In the genomic region with DNA sequence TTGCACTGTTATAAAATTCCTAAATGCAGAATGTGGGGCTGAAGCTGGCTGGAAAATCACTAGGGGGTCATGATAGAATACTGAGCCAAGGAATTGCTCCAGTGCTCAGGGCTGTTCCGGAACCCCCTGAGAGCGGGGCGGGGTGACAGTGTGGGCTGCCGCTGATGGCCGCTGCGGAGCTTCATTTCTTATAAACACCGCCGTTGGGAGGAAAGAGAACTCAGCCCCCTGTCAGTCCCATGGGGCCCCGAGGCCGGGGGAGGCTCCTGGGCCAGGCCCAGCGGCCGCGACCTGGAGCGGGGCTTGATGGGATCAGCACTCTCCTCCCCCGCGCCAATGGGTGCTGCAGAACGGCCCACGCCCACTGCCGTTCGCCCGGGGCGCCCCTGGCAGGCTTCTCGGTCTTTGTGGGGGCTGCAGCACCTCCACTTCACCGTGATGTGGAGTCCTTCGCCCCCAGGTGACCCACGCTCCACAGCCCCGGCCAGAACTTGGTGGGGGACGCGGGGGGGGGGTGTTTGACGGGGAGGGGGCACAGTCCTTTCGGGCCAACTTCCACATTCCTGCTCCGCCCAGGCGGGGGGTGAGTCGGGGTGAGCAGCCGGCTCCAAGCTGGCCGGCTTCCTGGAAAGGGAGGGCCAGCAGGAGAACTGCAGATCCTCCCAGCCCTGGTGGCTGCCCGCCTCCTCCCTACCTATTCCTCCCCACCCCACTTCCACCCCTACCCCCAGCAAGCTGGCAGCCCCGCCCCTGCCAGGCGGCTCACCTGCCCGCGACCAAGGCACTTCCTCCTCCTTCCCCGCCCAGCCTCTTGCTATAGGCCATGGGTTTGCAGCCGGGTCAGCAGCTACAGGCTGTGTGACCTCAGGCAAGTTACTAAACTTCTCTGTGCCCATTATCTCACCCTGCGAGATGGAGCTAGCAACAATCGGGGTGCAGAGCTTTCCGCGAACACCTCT, we compare ENCODE assay signal across 1 cellular context.
TF ChIP-seq lines count a peak whose summit lies in the region.

No MANE protein-coding gene starts in this region.

TF ChIP-seq in K562, 482 proteins besides CTCF, POLR2A, EP300 and RAD21 (continued from another document and continues in another):
- TF ChIP-seq, protein P1, sequence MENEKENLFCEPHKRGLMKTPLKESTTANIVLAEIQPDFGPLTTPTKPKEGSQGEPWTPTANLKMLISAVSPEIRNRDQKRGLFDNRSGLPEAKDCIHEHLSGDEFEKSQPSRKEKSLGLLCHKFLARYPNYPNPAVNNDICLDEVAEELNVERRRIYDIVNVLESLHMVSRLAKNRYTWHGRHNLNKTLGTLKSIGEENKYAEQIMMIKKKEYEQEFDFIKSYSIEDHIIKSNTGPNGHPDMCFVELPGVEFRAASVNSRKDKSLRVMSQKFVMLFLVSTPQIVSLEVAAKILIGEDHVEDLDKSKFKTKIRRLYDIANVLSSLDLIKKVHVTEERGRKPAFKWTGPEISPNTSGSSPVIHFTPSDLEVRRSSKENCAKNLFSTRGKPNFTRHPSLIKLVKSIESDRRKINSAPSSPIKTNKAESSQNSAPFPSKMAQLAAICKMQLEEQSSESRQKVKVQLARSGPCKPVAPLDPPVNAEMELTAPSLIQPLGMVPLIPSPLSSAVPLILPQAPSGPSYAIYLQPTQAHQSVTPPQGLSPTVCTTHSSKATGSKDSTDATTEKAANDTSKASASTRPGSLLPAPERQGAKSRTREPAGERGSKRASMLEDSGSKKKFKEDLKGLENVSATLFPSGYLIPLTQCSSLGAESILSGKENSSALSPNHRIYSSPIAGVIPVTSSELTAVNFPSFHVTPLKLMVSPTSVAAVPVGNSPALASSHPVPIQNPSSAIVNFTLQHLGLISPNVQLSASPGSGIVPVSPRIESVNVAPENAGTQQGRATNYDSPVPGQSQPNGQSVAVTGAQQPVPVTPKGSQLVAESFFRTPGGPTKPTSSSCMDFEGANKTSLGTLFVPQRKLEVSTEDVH (IDR thresholded peaks at IDR 0.05; ENCODE audit: low read depth, partially characterized antibody), result peak; percentile 12
- TF ChIP-seq FOXJ3 (CRISPR knock-in tag; IDR thresholded peaks at IDR 0.05) (no peak), TAF15 (IDR thresholded peaks at IDR 0.05; ENCODE audit: low read depth, low read length) (no peak), KAT8 (IDR thresholded peaks at IDR 0.05; ENCODE audit: low read depth) (no peak), SRF (CRISPR knock-in tag; IDR thresholded peaks at IDR 0.05) (peak in 1 of 2 experiments; percentile 51; a peak in 2 of 4 replicates), CREM (IDR thresholded peaks at IDR 0.05; ENCODE audit: low read depth) (peak; percentile 44; the same call in 1 of the 2 replicates), BCL6 (CRISPR knock-in tag; IDR thresholded peaks at IDR 0.05) (no peak), WHSC1 (IDR thresholded peaks at IDR 0.05; ENCODE audit: low read length) (no peak), ZBTB17 (CRISPR knock-in tag; IDR thresholded peaks at IDR 0.05) (peak; percentile 65; the same call in 1 of the 2 replicates), BRCA1 (IDR thresholded peaks at IDR 0.05) (no peak), BRCA1 (CRISPR knock-in tag; IDR thresholded peaks at IDR 0.05) (no peak), GABPA (tag; conservative IDR thresholded peaks at IDR 0.05; ENCODE audit: low read depth) (peak; percentile 81), SMAD2 (IDR thresholded peaks at IDR 0.05; ENCODE audit: low read depth, low read length) (no peak), ZNF75A (CRISPR knock-in tag; IDR thresholded peaks at IDR 0.05) (0 out of 2 replicates have a peak, but pooled peaks have one; percentile 17), CEBPB (tag; IDR thresholded peaks at IDR 0.05) (no peak), ZNF408 (CRISPR knock-in tag; IDR thresholded peaks at IDR 0.05; ENCODE audit: low read depth) (no peak), TARDBP (IDR thresholded peaks at IDR 0.05) (0 out of 2 replicates have a peak, but pooled peaks have one; percentile 34), NRF1 (conservative IDR thresholded peaks at IDR 0.05 in 1 of 2, IDR thresholded peaks at IDR 0.05 in 1 of 2) (peak; percentile 51 to 54), MTA3 (IDR thresholded peaks at IDR 0.05; ENCODE audit: borderline replicate concordance) (peak; percentile 84), U2AF2 (optimal IDR thresholded peaks at IDR 0.05; ENCODE audit: low read depth, low read length) (no peak), ARID2 (IDR thresholded peaks at IDR 0.05) (no peak), ZNF197 (CRISPR knock-in tag; IDR thresholded peaks at IDR 0.05; ENCODE audit: low read depth) (peak; percentile 76; the same call in 1 of the 2 replicates), PHF8 (IDR thresholded peaks at IDR 0.05; ENCODE audit: borderline replicate concordance, low read length) (peak; percentile 41; the same call in 1 of the 2 replicates), CCNT2 (IDR thresholded peaks at IDR 0.05; ENCODE audit: borderline replicate concordance, extremely low read depth, insufficient read length, low read depth, low read length) (peak; percentile 96), NR1H2 (CRISPR knock-in tag; IDR thresholded peaks at IDR 0.05) (no peak), NFE2 (IDR thresholded peaks at IDR 0.05; ENCODE audit: low read depth) (peak; percentile 83), CHD4 (IDR thresholded peaks at IDR 0.05; ENCODE audit: insufficient read depth, insufficient replicate concordance, low read depth, low read length, poor library complexity, severe bottlenecking) (no peak)
- TF ChIP-seq, protein P2, sequence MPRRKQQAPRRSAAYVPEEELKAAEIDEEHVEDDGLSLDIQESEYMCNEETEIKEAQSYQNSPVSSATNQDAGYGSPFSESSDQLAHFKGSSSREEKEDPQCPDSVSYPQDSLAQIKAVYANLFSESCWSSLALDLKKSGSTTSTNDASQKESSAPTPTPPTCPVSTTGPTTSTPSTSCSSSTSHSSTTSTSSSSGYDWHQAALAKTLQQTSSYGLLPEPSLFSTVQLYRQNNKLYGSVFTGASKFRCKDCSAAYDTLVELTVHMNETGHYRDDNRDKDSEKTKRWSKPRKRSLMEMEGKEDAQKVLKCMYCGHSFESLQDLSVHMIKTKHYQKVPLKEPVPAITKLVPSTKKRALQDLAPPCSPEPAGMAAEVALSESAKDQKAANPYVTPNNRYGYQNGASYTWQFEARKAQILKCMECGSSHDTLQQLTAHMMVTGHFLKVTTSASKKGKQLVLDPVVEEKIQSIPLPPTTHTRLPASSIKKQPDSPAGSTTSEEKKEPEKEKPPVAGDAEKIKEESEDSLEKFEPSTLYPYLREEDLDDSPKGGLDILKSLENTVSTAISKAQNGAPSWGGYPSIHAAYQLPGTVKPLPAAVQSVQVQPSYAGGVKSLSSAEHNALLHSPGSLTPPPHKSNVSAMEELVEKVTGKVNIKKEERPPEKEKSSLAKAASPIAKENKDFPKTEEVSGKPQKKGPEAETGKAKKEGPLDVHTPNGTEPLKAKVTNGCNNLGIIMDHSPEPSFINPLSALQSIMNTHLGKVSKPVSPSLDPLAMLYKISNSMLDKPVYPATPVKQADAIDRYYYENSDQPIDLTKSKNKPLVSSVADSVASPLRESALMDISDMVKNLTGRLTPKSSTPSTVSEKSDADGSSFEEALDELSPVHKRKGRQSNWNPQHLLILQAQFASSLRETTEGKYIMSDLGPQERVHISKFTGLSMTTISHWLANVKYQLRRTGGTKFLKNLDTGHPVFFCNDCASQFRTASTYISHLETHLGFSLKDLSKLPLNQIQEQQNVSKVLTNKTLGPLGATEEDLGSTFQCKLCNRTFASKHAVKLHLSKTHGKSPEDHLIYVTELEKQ (CRISPR knock-in tag; IDR thresholded peaks at IDR 0.05), result no peak
- TF ChIP-seq, protein P3, sequence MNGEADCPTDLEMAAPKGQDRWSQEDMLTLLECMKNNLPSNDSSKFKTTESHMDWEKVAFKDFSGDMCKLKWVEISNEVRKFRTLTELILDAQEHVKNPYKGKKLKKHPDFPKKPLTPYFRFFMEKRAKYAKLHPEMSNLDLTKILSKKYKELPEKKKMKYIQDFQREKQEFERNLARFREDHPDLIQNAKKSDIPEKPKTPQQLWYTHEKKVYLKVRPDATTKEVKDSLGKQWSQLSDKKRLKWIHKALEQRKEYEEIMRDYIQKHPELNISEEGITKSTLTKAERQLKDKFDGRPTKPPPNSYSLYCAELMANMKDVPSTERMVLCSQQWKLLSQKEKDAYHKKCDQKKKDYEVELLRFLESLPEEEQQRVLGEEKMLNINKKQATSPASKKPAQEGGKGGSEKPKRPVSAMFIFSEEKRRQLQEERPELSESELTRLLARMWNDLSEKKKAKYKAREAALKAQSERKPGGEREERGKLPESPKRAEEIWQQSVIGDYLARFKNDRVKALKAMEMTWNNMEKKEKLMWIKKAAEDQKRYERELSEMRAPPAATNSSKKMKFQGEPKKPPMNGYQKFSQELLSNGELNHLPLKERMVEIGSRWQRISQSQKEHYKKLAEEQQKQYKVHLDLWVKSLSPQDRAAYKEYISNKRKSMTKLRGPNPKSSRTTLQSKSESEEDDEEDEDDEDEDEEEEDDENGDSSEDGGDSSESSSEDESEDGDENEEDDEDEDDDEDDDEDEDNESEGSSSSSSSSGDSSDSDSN (IDR thresholded peaks at IDR 0.05; ENCODE audit: borderline replicate concordance in 1 of 2, low read depth in 2 of 2, low read length in 2 of 2), result peak; percentile 88 to 94; a peak in 3 of 4 replicates
- TF ChIP-seq, protein P4, sequence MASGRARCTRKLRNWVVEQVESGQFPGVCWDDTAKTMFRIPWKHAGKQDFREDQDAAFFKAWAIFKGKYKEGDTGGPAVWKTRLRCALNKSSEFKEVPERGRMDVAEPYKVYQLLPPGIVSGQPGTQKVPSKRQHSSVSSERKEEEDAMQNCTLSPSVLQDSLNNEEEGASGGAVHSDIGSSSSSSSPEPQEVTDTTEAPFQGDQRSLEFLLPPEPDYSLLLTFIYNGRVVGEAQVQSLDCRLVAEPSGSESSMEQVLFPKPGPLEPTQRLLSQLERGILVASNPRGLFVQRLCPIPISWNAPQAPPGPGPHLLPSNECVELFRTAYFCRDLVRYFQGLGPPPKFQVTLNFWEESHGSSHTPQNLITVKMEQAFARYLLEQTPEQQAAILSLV (tag; IDR thresholded peaks at IDR 0.05), result no peak
- TF ChIP-seq, protein P5, sequence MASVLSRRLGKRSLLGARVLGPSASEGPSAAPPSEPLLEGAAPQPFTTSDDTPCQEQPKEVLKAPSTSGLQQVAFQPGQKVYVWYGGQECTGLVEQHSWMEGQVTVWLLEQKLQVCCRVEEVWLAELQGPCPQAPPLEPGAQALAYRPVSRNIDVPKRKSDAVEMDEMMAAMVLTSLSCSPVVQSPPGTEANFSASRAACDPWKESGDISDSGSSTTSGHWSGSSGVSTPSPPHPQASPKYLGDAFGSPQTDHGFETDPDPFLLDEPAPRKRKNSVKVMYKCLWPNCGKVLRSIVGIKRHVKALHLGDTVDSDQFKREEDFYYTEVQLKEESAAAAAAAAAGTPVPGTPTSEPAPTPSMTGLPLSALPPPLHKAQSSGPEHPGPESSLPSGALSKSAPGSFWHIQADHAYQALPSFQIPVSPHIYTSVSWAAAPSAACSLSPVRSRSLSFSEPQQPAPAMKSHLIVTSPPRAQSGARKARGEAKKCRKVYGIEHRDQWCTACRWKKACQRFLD (CRISPR knock-in tag; IDR thresholded peaks at IDR 0.05), result peak; percentile 89
- TF ChIP-seq, protein P6, sequence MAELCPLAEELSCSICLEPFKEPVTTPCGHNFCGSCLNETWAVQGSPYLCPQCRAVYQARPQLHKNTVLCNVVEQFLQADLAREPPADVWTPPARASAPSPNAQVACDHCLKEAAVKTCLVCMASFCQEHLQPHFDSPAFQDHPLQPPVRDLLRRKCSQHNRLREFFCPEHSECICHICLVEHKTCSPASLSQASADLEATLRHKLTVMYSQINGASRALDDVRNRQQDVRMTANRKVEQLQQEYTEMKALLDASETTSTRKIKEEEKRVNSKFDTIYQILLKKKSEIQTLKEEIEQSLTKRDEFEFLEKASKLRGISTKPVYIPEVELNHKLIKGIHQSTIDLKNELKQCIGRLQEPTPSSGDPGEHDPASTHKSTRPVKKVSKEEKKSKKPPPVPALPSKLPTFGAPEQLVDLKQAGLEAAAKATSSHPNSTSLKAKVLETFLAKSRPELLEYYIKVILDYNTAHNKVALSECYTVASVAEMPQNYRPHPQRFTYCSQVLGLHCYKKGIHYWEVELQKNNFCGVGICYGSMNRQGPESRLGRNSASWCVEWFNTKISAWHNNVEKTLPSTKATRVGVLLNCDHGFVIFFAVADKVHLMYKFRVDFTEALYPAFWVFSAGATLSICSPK (IDR thresholded peaks at IDR 0.05; ENCODE audit: borderline replicate concordance), result no peak
- TF ChIP-seq, protein P7, sequence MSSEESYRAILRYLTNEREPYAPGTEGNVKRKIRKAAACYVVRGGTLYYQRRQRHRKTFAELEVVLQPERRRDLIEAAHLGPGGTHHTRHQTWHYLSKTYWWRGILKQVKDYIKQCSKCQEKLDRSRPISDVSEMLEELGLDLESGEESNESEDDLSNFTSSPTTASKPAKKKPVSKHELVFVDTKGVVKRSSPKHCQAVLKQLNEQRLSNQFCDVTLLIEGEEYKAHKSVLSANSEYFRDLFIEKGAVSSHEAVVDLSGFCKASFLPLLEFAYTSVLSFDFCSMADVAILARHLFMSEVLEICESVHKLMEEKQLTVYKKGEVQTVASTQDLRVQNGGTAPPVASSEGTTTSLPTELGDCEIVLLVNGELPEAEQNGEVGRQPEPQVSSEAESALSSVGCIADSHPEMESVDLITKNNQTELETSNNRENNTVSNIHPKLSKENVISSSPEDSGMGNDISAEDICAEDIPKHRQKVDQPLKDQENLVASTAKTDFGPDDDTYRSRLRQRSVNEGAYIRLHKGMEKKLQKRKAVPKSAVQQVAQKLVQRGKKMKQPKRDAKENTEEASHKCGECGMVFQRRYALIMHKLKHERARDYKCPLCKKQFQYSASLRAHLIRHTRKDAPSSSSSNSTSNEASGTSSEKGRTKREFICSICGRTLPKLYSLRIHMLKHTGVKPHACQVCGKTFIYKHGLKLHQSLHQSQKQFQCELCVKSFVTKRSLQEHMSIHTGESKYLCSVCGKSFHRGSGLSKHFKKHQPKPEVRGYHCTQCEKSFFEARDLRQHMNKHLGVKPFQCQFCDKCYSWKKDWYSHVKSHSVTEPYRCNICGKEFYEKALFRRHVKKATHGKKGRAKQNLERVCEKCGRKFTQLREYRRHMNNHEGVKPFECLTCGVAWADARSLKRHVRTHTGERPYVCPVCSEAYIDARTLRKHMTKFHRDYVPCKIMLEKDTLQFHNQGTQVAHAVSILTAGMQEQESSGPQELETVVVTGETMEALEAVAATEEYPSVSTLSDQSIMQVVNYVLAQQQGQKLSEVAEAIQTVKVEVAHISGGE (CRISPR knock-in tag; IDR thresholded peaks at IDR 0.05), result peak in 1 of 3 experiments; percentile 55; a peak in 1 of 6 replicates
- TF ChIP-seq, protein P8, sequence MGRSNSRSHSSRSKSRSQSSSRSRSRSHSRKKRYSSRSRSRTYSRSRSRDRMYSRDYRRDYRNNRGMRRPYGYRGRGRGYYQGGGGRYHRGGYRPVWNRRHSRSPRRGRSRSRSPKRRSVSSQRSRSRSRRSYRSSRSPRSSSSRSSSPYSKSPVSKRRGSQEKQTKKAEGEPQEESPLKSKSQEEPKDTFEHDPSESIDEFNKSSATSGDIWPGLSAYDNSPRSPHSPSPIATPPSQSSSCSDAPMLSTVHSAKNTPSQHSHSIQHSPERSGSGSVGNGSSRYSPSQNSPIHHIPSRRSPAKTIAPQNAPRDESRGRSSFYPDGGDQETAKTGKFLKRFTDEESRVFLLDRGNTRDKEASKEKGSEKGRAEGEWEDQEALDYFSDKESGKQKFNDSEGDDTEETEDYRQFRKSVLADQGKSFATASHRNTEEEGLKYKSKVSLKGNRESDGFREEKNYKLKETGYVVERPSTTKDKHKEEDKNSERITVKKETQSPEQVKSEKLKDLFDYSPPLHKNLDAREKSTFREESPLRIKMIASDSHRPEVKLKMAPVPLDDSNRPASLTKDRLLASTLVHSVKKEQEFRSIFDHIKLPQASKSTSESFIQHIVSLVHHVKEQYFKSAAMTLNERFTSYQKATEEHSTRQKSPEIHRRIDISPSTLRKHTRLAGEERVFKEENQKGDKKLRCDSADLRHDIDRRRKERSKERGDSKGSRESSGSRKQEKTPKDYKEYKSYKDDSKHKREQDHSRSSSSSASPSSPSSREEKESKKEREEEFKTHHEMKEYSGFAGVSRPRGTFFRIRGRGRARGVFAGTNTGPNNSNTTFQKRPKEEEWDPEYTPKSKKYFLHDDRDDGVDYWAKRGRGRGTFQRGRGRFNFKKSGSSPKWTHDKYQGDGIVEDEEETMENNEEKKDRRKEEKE (IDR thresholded peaks at IDR 0.05; ENCODE audit: borderline replicate concordance in 1 of 2, control insufficient read depth in 1 of 2, low read depth in 2 of 2, low read length in 1 of 2), result 0 out of 4 replicates have a peak, but pooled peaks of 1 of the 2 experiments have one; percentile 28
